ENCODE assay signal across 1 cellular context in genomic region chr5:148913985-148914421, GRCh38.
TF ChIP-seq lines count a peak whose summit lies in the region.

No MANE protein-coding gene starts in this region.

TF ChIP-seq in SK-N-SH, 30 proteins besides CTCF, POLR2A, EP300 and RAD21 (continued from another document):
- TF ChIP-seq PBX3 (IDR thresholded peaks at IDR 0.05) (peak; percentile 70), FOSL2 (IDR thresholded peaks at IDR 0.05; ENCODE audit: borderline replicate concordance, low read depth) (peak; percentile 19; the same call in 1 of the 2 replicates), POLR2AphosphoS5 (IDR thresholded peaks at IDR 0.05; ENCODE audit: low read depth, low read length) (no peak)
